In the genomic region with DNA sequence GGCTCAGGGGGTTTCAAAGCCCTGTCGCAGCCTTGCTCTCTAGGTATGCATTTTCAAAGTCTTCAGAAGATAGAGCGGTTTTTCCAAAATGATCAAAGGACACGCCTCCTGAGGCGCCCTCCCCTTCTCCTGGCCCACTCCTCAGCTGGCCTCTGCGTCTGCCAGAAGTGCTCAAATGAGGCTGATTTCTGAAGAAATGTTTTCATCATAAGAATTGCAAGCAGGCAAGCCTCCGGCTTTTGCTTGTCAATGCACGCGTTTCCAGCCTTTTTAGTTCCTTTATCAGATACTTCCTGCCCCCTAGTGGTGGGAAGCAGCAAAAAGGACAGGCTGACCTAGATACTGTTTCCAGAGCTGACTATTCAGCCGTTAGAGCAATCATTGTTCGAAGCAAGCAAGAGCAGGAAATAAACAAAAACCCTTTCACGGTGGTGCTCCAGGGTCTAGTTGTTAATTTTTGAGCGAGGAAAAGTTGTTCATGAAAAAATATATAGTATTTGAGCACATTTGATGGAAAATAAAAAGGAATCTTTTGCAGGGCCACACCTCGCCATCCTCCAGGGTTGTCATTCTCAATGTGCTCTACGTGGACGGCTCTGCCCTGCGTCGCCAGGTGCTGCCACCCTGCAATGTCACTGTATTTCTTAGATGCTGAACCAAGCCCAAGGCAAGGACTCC, we compare ENCODE assay signal across 8 cellular contexts.
DNase-seq lines count a peak whose midpoint lies in the region; ATAC-seq and TF ChIP-seq lines count a peak whose summit lies in the region.

No MANE protein-coding gene starts in this region.

- peak; percentile 17 for TF ChIP-seq EP300 in neural cell (conservative IDR thresholded peaks at IDR 0.05; ENCODE audit: poor library complexity, severe bottlenecking)

- no peak overlapping the region for H3K27ac ChIP-seq in DOHH2 (ENCODE audit: low read depth, low read length)
- no peak overlapping the region for H3K27ac ChIP-seq in fibroblast of lung (ENCODE audit: insufficient read depth, low read length)
- peak overlapping the region; percentile 44 for H3K27ac ChIP-seq in neural cell (ENCODE audit: low read length)

- H3K4me1 Mint-ChIP-seq in stimulated activated naive CD8-positive, alpha-beta T cell treated with anti-CD3 and anti-CD28 coated beads, Interleukin-15, Interleukin-2, amounts not matched to agents 100 ng/mL and 50 ng/mL, for 24 hours (ENCODE audit: low read depth) = peaks cover 32% of the 10 kb centered on the region

- peaks cover 7% of the 10 kb centered on the region for H3K36me3 Mint-ChIP-seq in stimulated activated naive CD8-positive, alpha-beta T cell treated with anti-CD3 and anti-CD28 coated beads, Interleukin-15, Interleukin-2, amounts not matched to agents 100 ng/mL and 50 ng/mL, for 24 hours (ENCODE audit: low read depth)

- H3K36me3 ChIP-seq in DOHH2 (ENCODE audit: control insufficient read depth, low read length) (no peaks in the 10 kb centered on the region), fibroblast of lung (ENCODE audit: control insufficient read depth, insufficient read depth, low read length) (no peaks in the 10 kb centered on the region), neural cell (ENCODE audit: insufficient read depth, low read length) (no peaks in the 10 kb centered on the region)

- DNase-seq in LHCN-M2 (ENCODE audit: low read depth) (peak; percentile 83), RKO (ENCODE audit: low spot score) (peak; percentile 79), activated T-helper 1 cell treated with Interleukin-2 at 50 U/mL for 16 hours (ENCODE audit: low read depth) (peak; percentile 63), fibroblast of lung (ENCODE audit: low read depth in 2 of 2) (peak; percentile 77 to 92)

- TF ChIP-seq CTCF in DOHH2 (IDR thresholded peaks at IDR 0.05; ENCODE audit: low read depth, low read length, poor library complexity, severe bottlenecking) (peak; percentile 90), fibroblast of lung (conservative IDR thresholded peaks at IDR 0.05 in 1 of 2, IDR thresholded peaks at IDR 0.05 in 1 of 2; ENCODE audit: low read depth in 1 of 2, low read length in 2 of 2) (peak; percentile 86 to 90), neural cell (IDR thresholded peaks at IDR 0.05; ENCODE audit: poor library complexity, severe bottlenecking) (peak; percentile 93)

- H3K4me1 ChIP-seq in DOHH2 (ENCODE audit: control insufficient read depth, low read length) (peaks cover 12% of the 10 kb centered on the region), fibroblast of lung (ENCODE audit: control insufficient read depth, extremely low read depth, insufficient read depth, low read length) (no peaks in the 10 kb centered on the region)

- H3K4me2 ChIP-seq in DOHH2 (ENCODE audit: low read length) = peak overlapping the region; percentile 58
- peak overlapping the region; percentile 69 for H3K4me2 ChIP-seq in fibroblast of lung (ENCODE audit: extremely low read depth, insufficient read depth, low read length)
- no peak overlapping the region for H3K4me2 ChIP-seq in neural cell (ENCODE audit: low read length)

- H3K27me3 Mint-ChIP-seq in stimulated activated naive CD8-positive, alpha-beta T cell treated with anti-CD3 and anti-CD28 coated beads, Interleukin-15, Interleukin-2, amounts not matched to agents 100 ng/mL and 50 ng/mL, for 24 hours = no peaks in the 10 kb centered on the region

- H3K9me3 ChIP-seq in DOHH2 (ENCODE audit: control insufficient read depth, insufficient read depth, low read length) (no peaks in the 10 kb centered on the region), fibroblast of lung (ENCODE audit: control insufficient read depth, insufficient read depth, low read depth, low read length) (no peaks in the 10 kb centered on the region), neural cell (ENCODE audit: low read length) (no peaks in the 10 kb centered on the region)

- H3K27me3 ChIP-seq in DOHH2 (ENCODE audit: control insufficient read depth, low read length) (no peaks in the 10 kb centered on the region), fibroblast of lung (ENCODE audit: control insufficient read depth, insufficient read depth, low read length) (no peaks in the 10 kb centered on the region), neural cell (ENCODE audit: insufficient read depth, low read depth, low read length) (no peaks in the 10 kb centered on the region)

- no peaks in the 10 kb centered on the region for H4K20me1 ChIP-seq in DOHH2 (ENCODE audit: control insufficient read depth, insufficient read depth, low read depth, low read length)
- H4K20me1 ChIP-seq in fibroblast of lung (ENCODE audit: control insufficient read depth, extremely low read depth, insufficient read depth, low read length) = no peaks in the 10 kb centered on the region
- H4K20me1 ChIP-seq in neural cell (ENCODE audit: insufficient read depth) = no peaks in the 10 kb centered on the region

- peak overlapping the region; percentile 36 for H3K4me3 ChIP-seq in DOHH2 (ENCODE audit: low read length)
- no peak overlapping the region for H3K4me3 ChIP-seq in fibroblast of lung (replicated peaks in 1 of 4; ENCODE audit: control extremely low read depth in 1 of 4, insufficient read depth in 1 of 4, low read depth in 3 of 4, low read length in 4 of 4)
- peak overlapping the region; percentile 40 for H3K4me3 ChIP-seq in neural cell (ENCODE audit: low read length)

- H2AFZ ChIP-seq in fibroblast of lung (ENCODE audit: low read length) (peak overlapping the region; percentile 62), neural cell (ENCODE audit: low read depth, low read length) (peak overlapping the region; percentile 25)

- peak; percentile 90 for TF ChIP-seq RAD21 in neural cell (conservative IDR thresholded peaks at IDR 0.05)

- peaks cover 7% of the 10 kb centered on the region for H3K9me3 Mint-ChIP-seq in stimulated activated naive CD8-positive, alpha-beta T cell treated with anti-CD3 and anti-CD28 coated beads, Interleukin-15, Interleukin-2, amounts not matched to agents 100 ng/mL and 50 ng/mL, for 24 hours

- peak overlapping the region; percentile 68 for H3K4me3 Mint-ChIP-seq in stimulated activated naive CD8-positive, alpha-beta T cell treated with anti-CD3 and anti-CD28 coated beads, Interleukin-15, Interleukin-2, amounts not matched to agents 100 ng/mL and 50 ng/mL, for 24 hours

- no peaks in the 10 kb centered on the region for H3K9me2 ChIP-seq in DOHH2 (replicated peaks; ENCODE audit: control insufficient read depth, low read length)
- H3K9me2 ChIP-seq in neural cell (ENCODE audit: insufficient read depth, low read length) = no peaks in the 10 kb centered on the region

- H3K27ac Mint-ChIP-seq in stimulated activated naive CD8-positive, alpha-beta T cell treated with anti-CD3 and anti-CD28 coated beads, Interleukin-15, Interleukin-2, amounts not matched to agents 100 ng/mL and 50 ng/mL, for 24 hours = peak overlapping the region; percentile 67

- H3K79me2 ChIP-seq in DOHH2 (ENCODE audit: control insufficient read depth, low read length) = no peaks in the 10 kb centered on the region
- H3K79me2 ChIP-seq in fibroblast of lung (ENCODE audit: control insufficient read depth, insufficient read depth, low read length) = no peaks in the 10 kb centered on the region
- no peaks in the 10 kb centered on the region for H3K79me2 ChIP-seq in neural cell (replicated peaks; ENCODE audit: insufficient read depth, low read length)

- H3F3A ChIP-seq in DOHH2 (ENCODE audit: control insufficient read depth, insufficient read depth) = no peaks in the 10 kb centered on the region
- H3F3A ChIP-seq in neural cell (ENCODE audit: insufficient read depth, low read length, poor library complexity, severe bottlenecking) = no peaks in the 10 kb centered on the region

- peak; percentile 96 for ATAC-seq in GM21825 (IDR thresholded peaks at IDR 0.05; ENCODE audit: unreplicated experiment)

- H3K9ac ChIP-seq in fibroblast of lung (ENCODE audit: insufficient read depth, low read length) = no peak overlapping the region
- peak overlapping the region; percentile 45 for H3K9ac ChIP-seq in neural cell (ENCODE audit: low read length)

TF ChIP-seq in neural cell, 6 proteins besides CTCF, POLR2A, EP300 and RAD21:
- TF ChIP-seq, protein P1, sequence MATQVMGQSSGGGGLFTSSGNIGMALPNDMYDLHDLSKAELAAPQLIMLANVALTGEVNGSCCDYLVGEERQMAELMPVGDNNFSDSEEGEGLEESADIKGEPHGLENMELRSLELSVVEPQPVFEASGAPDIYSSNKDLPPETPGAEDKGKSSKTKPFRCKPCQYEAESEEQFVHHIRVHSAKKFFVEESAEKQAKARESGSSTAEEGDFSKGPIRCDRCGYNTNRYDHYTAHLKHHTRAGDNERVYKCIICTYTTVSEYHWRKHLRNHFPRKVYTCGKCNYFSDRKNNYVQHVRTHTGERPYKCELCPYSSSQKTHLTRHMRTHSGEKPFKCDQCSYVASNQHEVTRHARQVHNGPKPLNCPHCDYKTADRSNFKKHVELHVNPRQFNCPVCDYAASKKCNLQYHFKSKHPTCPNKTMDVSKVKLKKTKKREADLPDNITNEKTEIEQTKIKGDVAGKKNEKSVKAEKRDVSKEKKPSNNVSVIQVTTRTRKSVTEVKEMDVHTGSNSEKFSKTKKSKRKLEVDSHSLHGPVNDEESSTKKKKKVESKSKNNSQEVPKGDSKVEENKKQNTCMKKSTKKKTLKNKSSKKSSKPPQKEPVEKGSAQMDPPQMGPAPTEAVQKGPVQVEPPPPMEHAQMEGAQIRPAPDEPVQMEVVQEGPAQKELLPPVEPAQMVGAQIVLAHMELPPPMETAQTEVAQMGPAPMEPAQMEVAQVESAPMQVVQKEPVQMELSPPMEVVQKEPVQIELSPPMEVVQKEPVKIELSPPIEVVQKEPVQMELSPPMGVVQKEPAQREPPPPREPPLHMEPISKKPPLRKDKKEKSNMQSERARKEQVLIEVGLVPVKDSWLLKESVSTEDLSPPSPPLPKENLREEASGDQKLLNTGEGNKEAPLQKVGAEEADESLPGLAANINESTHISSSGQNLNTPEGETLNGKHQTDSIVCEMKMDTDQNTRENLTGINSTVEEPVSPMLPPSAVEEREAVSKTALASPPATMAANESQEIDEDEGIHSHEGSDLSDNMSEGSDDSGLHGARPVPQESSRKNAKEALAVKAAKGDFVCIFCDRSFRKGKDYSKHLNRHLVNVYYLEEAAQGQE (IDR thresholded peaks at IDR 0.05; ENCODE audit: borderline replicate concordance) = no peak
- TF ChIP-seq EZH2 (IDR thresholded peaks at IDR 0.05; ENCODE audit: borderline replicate concordance, insufficient read depth, low read length, poor library complexity, severe bottlenecking) (no peak), TAF1 (IDR thresholded peaks at IDR 0.05; ENCODE audit: low read depth) (no peak), SMC3 (conservative IDR thresholded peaks at IDR 0.05; ENCODE audit: poor library complexity) (peak; percentile 92), POLR2AphosphoS5 (IDR thresholded peaks at IDR 0.05) (no peak), MXI1 (conservative IDR thresholded peaks at IDR 0.05; ENCODE audit: poor library complexity, severe bottlenecking) (peak; percentile 51)

Comparison
In these comparisons a context has a peak if more than half of its experiments do, and no peak if none do; other contexts are left out.
1. H3K4me3 ChIP-seq: peak in DOHH2 (single experiment) and neural cell (single experiment); none in fibroblast of lung (0 of 4).
2. Peak in every context shown above with its lines, with median percentiles within 50 percentile points of each other: CTCF ChIP-seq and DNase-seq.